2 cellular contexts compared by ENCODE assay signal in genomic region chr7:129093867-129094456, GRCh38.
TF ChIP-seq lines count a peak whose summit lies in the region.

No MANE protein-coding gene starts in this region.

TF ChIP-seq in SK-N-SH, 30 proteins besides CTCF, POLR2A, EP300 and RAD21 (continued from another document):
- TF ChIP-seq USF1 (IDR thresholded peaks at IDR 0.05; ENCODE audit: borderline replicate concordance, low read depth) (no peak), POLR2AphosphoS5 (IDR thresholded peaks at IDR 0.05; ENCODE audit: low read depth, low read length) (no peak), RFX5 (IDR thresholded peaks at IDR 0.05; ENCODE audit: low read length) (no peak), RXRA (IDR thresholded peaks at IDR 0.05; ENCODE audit: borderline replicate concordance, low read depth) (no peak), FOXJ3 (CRISPR knock-in tag; IDR thresholded peaks at IDR 0.05) (no peak)
- TF ChIP-seq, protein P1, sequence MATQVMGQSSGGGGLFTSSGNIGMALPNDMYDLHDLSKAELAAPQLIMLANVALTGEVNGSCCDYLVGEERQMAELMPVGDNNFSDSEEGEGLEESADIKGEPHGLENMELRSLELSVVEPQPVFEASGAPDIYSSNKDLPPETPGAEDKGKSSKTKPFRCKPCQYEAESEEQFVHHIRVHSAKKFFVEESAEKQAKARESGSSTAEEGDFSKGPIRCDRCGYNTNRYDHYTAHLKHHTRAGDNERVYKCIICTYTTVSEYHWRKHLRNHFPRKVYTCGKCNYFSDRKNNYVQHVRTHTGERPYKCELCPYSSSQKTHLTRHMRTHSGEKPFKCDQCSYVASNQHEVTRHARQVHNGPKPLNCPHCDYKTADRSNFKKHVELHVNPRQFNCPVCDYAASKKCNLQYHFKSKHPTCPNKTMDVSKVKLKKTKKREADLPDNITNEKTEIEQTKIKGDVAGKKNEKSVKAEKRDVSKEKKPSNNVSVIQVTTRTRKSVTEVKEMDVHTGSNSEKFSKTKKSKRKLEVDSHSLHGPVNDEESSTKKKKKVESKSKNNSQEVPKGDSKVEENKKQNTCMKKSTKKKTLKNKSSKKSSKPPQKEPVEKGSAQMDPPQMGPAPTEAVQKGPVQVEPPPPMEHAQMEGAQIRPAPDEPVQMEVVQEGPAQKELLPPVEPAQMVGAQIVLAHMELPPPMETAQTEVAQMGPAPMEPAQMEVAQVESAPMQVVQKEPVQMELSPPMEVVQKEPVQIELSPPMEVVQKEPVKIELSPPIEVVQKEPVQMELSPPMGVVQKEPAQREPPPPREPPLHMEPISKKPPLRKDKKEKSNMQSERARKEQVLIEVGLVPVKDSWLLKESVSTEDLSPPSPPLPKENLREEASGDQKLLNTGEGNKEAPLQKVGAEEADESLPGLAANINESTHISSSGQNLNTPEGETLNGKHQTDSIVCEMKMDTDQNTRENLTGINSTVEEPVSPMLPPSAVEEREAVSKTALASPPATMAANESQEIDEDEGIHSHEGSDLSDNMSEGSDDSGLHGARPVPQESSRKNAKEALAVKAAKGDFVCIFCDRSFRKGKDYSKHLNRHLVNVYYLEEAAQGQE (IDR thresholded peaks at IDR 0.05; ENCODE audit: low read depth, low read length) = no peak
TF ChIP-seq in SK-N-SH: peak in this region for 0.

TF ChIP-seq in HEK293, 187 proteins besides CTCF, POLR2A, EP300 and RAD21 (continued from another document):
- TF ChIP-seq PRDM6 (tag by site-specific recombination; IDR thresholded peaks at IDR 0.05) = peak; percentile 22; the same call in 1 of the 2 replicates
- TF ChIP-seq ZNF654 (tag by site-specific recombination; IDR thresholded peaks at IDR 0.05; ENCODE audit: low read depth) = no peak
- TF ChIP-seq, protein P2, sequence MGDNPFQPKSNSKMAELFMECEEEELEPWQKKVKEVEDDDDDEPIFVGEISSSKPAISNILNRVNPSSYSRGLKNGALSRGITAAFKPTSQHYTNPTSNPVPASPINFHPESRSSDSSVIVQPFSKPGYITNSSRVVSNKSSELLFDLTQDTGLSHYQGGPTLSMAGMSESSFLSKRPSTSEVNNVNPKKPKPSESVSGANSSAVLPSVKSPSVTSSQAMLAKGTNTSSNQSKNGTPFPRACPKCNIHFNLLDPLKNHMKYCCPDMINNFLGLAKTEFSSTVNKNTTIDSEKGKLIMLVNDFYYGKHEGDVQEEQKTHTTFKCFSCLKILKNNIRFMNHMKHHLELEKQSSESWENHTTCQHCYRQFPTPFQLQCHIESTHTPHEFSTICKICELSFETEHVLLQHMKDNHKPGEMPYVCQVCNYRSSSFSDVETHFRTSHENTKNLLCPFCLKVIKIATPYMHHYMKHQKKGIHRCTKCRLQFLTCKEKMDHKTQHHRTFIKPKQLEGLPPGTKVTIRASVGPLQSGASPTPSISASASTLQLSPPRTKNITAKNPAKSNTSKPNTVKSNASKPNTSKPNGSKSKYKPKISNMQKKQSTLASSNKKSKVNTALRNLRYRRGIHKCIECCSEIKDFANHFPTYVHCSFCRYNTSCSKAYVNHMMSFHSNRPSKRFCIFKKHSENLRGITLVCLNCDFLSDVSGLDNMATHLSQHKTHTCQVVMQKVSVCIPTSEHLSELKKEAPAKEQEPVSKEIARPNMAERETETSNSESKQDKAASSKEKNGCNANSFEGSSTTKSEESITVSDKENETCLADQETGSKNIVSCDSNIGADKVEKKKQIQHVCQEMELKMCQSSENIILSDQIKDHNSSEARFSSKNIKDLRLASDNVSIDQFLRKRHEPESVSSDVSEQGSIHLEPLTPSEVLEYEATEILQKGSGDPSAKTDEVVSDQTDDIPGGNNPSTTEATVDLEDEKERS (tag by site-specific recombination; IDR thresholded peaks at IDR 0.05) = no peak
- TF ChIP-seq OSR2 (tag by site-specific recombination; IDR thresholded peaks at IDR 0.05) = peak; percentile 37; the same call in 1 of the 2 replicates
- no peak for TF ChIP-seq SETDB1 (IDR thresholded peaks at IDR 0.05; ENCODE audit: insufficient read length, low read length)
- TF ChIP-seq ZNF768 (tag by site-specific recombination; IDR thresholded peaks at IDR 0.05) = 0 out of 2 replicates have a peak, but pooled peaks have one; percentile 22
